18 cellular contexts compared by ENCODE assay signal in genomic region chrX:63713510-63713909, GRCh38.
DNase-seq lines count a peak whose midpoint lies in the region; ATAC-seq and TF ChIP-seq lines count a peak whose summit lies in the region.
"Had no signal": no experiment of that assay in that cellular context is flagged by ENCODE, and none has a peak within 500 bp of the region (broad histone marks: within the 10 kb centered on the region; RNA-seq: fewer than 3 reads in every experiment).

No MANE protein-coding gene starts in this region.

- H3K9me3 ChIP-seq in adipocyte (ENCODE audit: control insufficient read depth, low read length) (peaks cover 30% of the 10 kb centered on the region), cardiac muscle cell (ENCODE audit: low read depth) (no peaks in the 10 kb centered on the region), trophoblast cell (ENCODE audit: insufficient read depth, low read depth, low read length) (no peaks in the 10 kb centered on the region)
- H3K9me3 ChIP-seq: BE2C, SJSA1, uterus had no signal

- H3K27me3 ChIP-seq in adipocyte (replicated peaks; ENCODE audit: control insufficient read depth, insufficient read depth, low read length) (no peaks in the 10 kb centered on the region), cardiac muscle cell (no peaks in the 10 kb centered on the region), trophoblast cell (ENCODE audit: insufficient read depth, low read length) (no peaks in the 10 kb centered on the region)
- H3K27me3 ChIP-seq: BE2C, SJSA1, uterus had no signal

- H4K12ac ChIP-seq in trophoblast cell (ENCODE audit: low read depth, low read length): no peak overlapping the region

- H2BK12ac ChIP-seq in trophoblast cell (ENCODE audit: low read length): no peak overlapping the region

- no peaks in the 10 kb centered on the region for H3K79me1 ChIP-seq in trophoblast cell (ENCODE audit: low read length)

- H3K4me1 ChIP-seq in adipocyte (ENCODE audit: control insufficient read depth, insufficient read depth, low read length) (no peaks in the 10 kb centered on the region), cardiac muscle cell (ENCODE audit: low read depth) (peaks cover 7% of the 10 kb centered on the region), trophoblast cell (ENCODE audit: control insufficient read depth in 1 of 2, insufficient read depth in 2 of 2, low read length in 2 of 2) (no peaks in the 10 kb centered on the region)
- H3K4me1 ChIP-seq: BE2C, SJSA1, uterus had no signal

- H3K23ac ChIP-seq in trophoblast cell (ENCODE audit: low read length): no peak overlapping the region

- H2BK5ac ChIP-seq in trophoblast cell (ENCODE audit: low read depth, low read length, poor library complexity): no peak overlapping the region

- H3K27ac Mint-ChIP-seq in mesothelial cell of epicardium: peak overlapping the region; percentile 59
- H3K27ac Mint-ChIP-seq: activated naive CD8-positive, alpha-beta T cell treated with anti-CD3 and anti-CD28 coated beads, Interleukin-2, amount 10 ng/mL, durations not matched to agents 7 days and 5 days had no signal

- WGBS in trophoblast cell (ENCODE audit: extremely low coverage, insufficient coverage, insufficient read length): no CpG with 5 or more reads among the region's 2 CpGs

- no peaks in the 10 kb centered on the region for H3K27me3 Mint-ChIP-seq in mesothelial cell of epicardium (ENCODE audit: low read depth)
- H3K27me3 Mint-ChIP-seq: activated naive CD8-positive, alpha-beta T cell treated with anti-CD3 and anti-CD28 coated beads, Interleukin-2, amount 10 ng/mL, durations not matched to agents 7 days and 5 days had no signal

- H3K36me3 ChIP-seq in adipocyte (ENCODE audit: control insufficient read depth, insufficient read depth, low read length, severe bottlenecking) (peaks cover 4% of the 10 kb centered on the region), cardiac muscle cell (no peaks in the 10 kb centered on the region), trophoblast cell (ENCODE audit: control insufficient read depth in 1 of 2, insufficient read depth in 2 of 2, low read length in 2 of 2) (no peaks in the 10 kb centered on the region)
- H3K36me3 ChIP-seq: BE2C, SJSA1, uterus had no signal

- H2AFZ ChIP-seq in trophoblast cell (ENCODE audit: insufficient read depth, low read length, poor library complexity): no peak overlapping the region

- no peak overlapping the region for H3K4ac ChIP-seq in trophoblast cell (ENCODE audit: low read depth, low read length)

- H3K18ac ChIP-seq in trophoblast cell (ENCODE audit: low read length): no peak overlapping the region

- no peak overlapping the region for H2AK5ac ChIP-seq in trophoblast cell (ENCODE audit: low read length)

- no peak for ATAC-seq in HG03565 (IDR thresholded peaks at IDR 0.05; ENCODE audit: unreplicated experiment)

- H3K27ac ChIP-seq in cardiac muscle cell: peak overlapping the region; percentile 81
- H3K27ac ChIP-seq in trophoblast cell (ENCODE audit: low read depth, low read length): no peak overlapping the region
- H3K27ac ChIP-seq: SJSA1, uterus had no signal

- no peaks in the 10 kb centered on the region for H3K79me2 ChIP-seq in trophoblast cell (ENCODE audit: control insufficient read depth, insufficient read depth, low read length, poor library complexity)

- no peak overlapping the region for H4K8ac ChIP-seq in trophoblast cell (ENCODE audit: low read depth, low read length)

- H3K14ac ChIP-seq in trophoblast cell (ENCODE audit: low read length): no peak overlapping the region

- H3K4me3 ChIP-seq in adipocyte (ENCODE audit: low read length): no peak overlapping the region
- no peak overlapping the region for H3K4me3 ChIP-seq in cardiac muscle cell
- no peak overlapping the region for H3K4me3 ChIP-seq in trophoblast cell (ENCODE audit: low read depth, low read length)
- H3K4me3 ChIP-seq: SJSA1, uterus had no signal

- no peak overlapping the region for H2BK120ac ChIP-seq in trophoblast cell (ENCODE audit: insufficient read depth, low read length, poor library complexity)

- peaks cover 40% of the 10 kb centered on the region for H3K9me3 Mint-ChIP-seq in mesothelial cell of epicardium

- no peak for TF ChIP-seq CTCF in cardiac muscle cell (IDR thresholded peaks at IDR 0.05; ENCODE audit: low read depth, low read length)
- TF ChIP-seq CTCF in mesothelial cell of epicardium (IDR thresholded peaks at IDR 0.05; ENCODE audit: unreplicated experiment): no peak

- no peaks in the 10 kb centered on the region for H3K4me1 Mint-ChIP-seq in mesothelial cell of epicardium

- H4K91ac ChIP-seq in trophoblast cell (ENCODE audit: low read depth, low read length): no peak overlapping the region

- H3K9ac ChIP-seq in adipocyte (ENCODE audit: low read length) (no peak overlapping the region), trophoblast cell (ENCODE audit: low read length) (no peak overlapping the region)

- peaks cover 8% of the 10 kb centered on the region for H3K36me3 Mint-ChIP-seq in mesothelial cell of epicardium

- DNase-seq in DMS79 treated with DMSO at 0.1 percent for 48 hours (lab: John Stamatoyannopoulos, UW) (peak; percentile 1), adipocyte (ENCODE audit: low read depth) (peak; percentile 30), cardiac muscle cell (ENCODE audit: low read depth in 1 of 2, low spot score in 1 of 2) (peak; percentile 32 to 68), mesothelial cell of epicardium (ENCODE audit: low spot score in 2 of 2, unreplicated experiment in 2 of 2) (no peak), putamen (ENCODE audit: low spot score) (no peak), trophoblast cell (no peak), H4 (ENCODE audit: low spot score) (no peak)
- DNase-seq: activated CD4-positive, alpha-beta T cell treated with anti-CD3 and anti-CD28 coated beads, Interleukin-2, amount 50 U/mL, for 4 hours; activated naive CD8-positive, alpha-beta T cell treated with anti-CD3 and anti-CD28 coated beads, Interleukin-2, amount 10 ng/mL, durations not matched to agents 7 days and 5 days; activated T-cell treated with anti-CD3 and anti-CD28 coated beads, Interleukin-2, amount 50 U/mL, for 48 hours; BE2C; DMS 273 treated with DMSO at 0.1 percent for 48 hours; hippocampal formation; NCI-H2171; stimulated activated naive CD4-positive, alpha-beta T cell; uterus had no signal

- no peak overlapping the region for H3K4me2 ChIP-seq in trophoblast cell (ENCODE audit: low read length)

- no peak overlapping the region for H3K4me3 Mint-ChIP-seq in mesothelial cell of epicardium
- H3K4me3 Mint-ChIP-seq: activated naive CD8-positive, alpha-beta T cell treated with anti-CD3 and anti-CD28 coated beads, Interleukin-2, amount 10 ng/mL, durations not matched to agents 7 days and 5 days had no signal

Comparison
In these comparisons a context has a peak if more than half of its experiments do, and no peak if none do; other contexts are left out.
1. DNase-seq: peak in DMS79 treated with DMSO at 0.1 percent for 48 hours (single experiment), adipocyte (single experiment) and cardiac muscle cell (2 of 2); none in mesothelial cell of epicardium (0 of 2), putamen (single experiment), trophoblast cell (0 of 2) and H4 (single experiment).